ENCODE assay signal across 15 cellular contexts in the genomic region with DNA sequence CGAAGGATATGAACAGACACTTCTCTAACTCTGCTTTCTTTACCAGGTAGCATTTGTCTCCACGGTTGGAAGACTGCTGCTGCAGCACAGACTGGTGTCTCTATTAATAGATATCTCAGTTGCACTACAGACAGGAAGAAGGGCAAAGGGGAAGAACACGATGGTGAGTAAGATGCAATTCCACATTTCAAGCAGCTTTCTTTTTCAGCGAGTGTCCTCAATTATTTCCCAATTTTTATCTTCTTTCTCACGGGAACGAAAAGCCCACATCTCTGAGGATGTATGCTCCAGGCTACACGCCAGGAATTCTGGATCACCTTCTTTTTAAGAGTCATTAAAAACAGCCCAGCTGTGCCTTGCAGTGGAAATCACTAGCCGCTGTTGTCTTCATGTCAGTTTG.
DNase-seq lines count a peak whose midpoint lies in the region; ATAC-seq and TF ChIP-seq lines count a peak whose summit lies in the region.
"Had no signal": no experiment of that assay in that cellular context is flagged by ENCODE, and none has a peak within 500 bp of the region (broad histone marks: within the 10 kb centered on the region; RNA-seq: fewer than 3 reads in every experiment).

No MANE protein-coding gene starts in this region.

- no peak for ATAC-seq in HG02870 (IDR thresholded peaks at IDR 0.05; ENCODE audit: unreplicated experiment)
- ATAC-seq: Panc1 had no signal

- no peak overlapping the region for H4K12ac ChIP-seq in trophoblast cell (ENCODE audit: low read depth, low read length)

- peaks cover 5% of the 10 kb centered on the region for H3K9me3 Mint-ChIP-seq in activated T-helper 2 cell treated with anti-CD3 and anti-CD28 coated beads, Interferon-gamma antibody, Interleukin-2, Interleukin-4, amounts not matched to agents 10 μg/mL and 5 μg/mL and 100 μg/mL, durations not matched to agents 14 hours and 24 hours and 36 hours

- no peak overlapping the region for H3K9ac ChIP-seq in trophoblast cell (ENCODE audit: low read length)

- H3K27me3 Mint-ChIP-seq in activated T-helper 2 cell treated with anti-CD3 and anti-CD28 coated beads, Interferon-gamma antibody, Interleukin-2, Interleukin-4, amounts not matched to agents 10 μg/mL and 5 μg/mL and 100 μg/mL, durations not matched to agents 14 hours and 24 hours and 36 hours (ENCODE audit: low read depth) = no peaks in the 10 kb centered on the region

- no peak overlapping the region for H3K4me2 ChIP-seq in trophoblast cell (ENCODE audit: low read length)

- no peak overlapping the region for H2AFZ ChIP-seq in trophoblast cell (ENCODE audit: insufficient read depth, low read length, poor library complexity)

- no peak overlapping the region for H3K4me3 ChIP-seq in choroid plexus epithelial cell (ENCODE audit: low read depth, low read length)
- H3K4me3 ChIP-seq in trophoblast cell (ENCODE audit: low read depth, low read length) = no peak overlapping the region

- H2BK5ac ChIP-seq in trophoblast cell (ENCODE audit: low read depth, low read length, poor library complexity) = no peak overlapping the region

- H3K4ac ChIP-seq in trophoblast cell (ENCODE audit: low read depth, low read length) = no peak overlapping the region

- H3K14ac ChIP-seq in trophoblast cell (ENCODE audit: low read length) = no peak overlapping the region

- peak; percentile 40 for DNase-seq in GM03348 (ENCODE audit: low spot score)
- peak; percentile 21 to 56 for DNase-seq in NOMO-1 (lab: John Stamatoyannopoulos, UW; ENCODE audit: unreplicated experiment in 2 of 2)
- peak; percentile 92 for DNase-seq in choroid plexus epithelial cell (ENCODE audit: low read depth)
- DNase-seq in trophoblast cell = peak; percentile 85 to 97
- no peak for DNase-seq in HPDE6-E6E7 (ENCODE audit: extremely low spot score)
- DNase-seq in activated T-helper 2 cell treated with anti-CD3 and anti-CD28 coated beads, Interferon-gamma antibody, Interleukin-2, Interleukin-4, amounts not matched to agents 10 μg/mL and 5 μg/mL and 100 μg/mL, durations not matched to agents 14 hours and 24 hours and 36 hours (ENCODE audit: low spot score) = no peak
- DNase-seq in GM19238 (ENCODE audit: insufficient read length, low spot score) = no peak
- DNase-seq: activated effector memory CD4-positive, alpha-beta T cell treated with anti-CD3 and anti-CD28 coated beads, Interleukin-2, amount 50 U/mL, for 16 hours; cerebellar nuclear complex; NCI-H1930; stimulated activated CD4-positive, alpha-beta T cell treated with anti-CD3 and anti-CD28 coated beads, Interleukin-15, amount 100 ng/mL, for 24 hours had no signal

- no peaks in the 10 kb centered on the region for H3K9me3 ChIP-seq in trophoblast cell (ENCODE audit: insufficient read depth, low read depth, low read length)
- H3K9me3 ChIP-seq: neutrophil had no signal

- H3K4me1 Mint-ChIP-seq in activated T-helper 2 cell treated with anti-CD3 and anti-CD28 coated beads, Interferon-gamma antibody, Interleukin-2, Interleukin-4, amounts not matched to agents 10 μg/mL and 5 μg/mL and 100 μg/mL, durations not matched to agents 14 hours and 24 hours and 36 hours (ENCODE audit: low read depth) = no peaks in the 10 kb centered on the region

- H2BK12ac ChIP-seq in trophoblast cell (ENCODE audit: low read length) = no peak overlapping the region

- H3K18ac ChIP-seq in trophoblast cell (ENCODE audit: low read length) = no peak overlapping the region

- WGBS in trophoblast cell (ENCODE audit: extremely low coverage, insufficient coverage, insufficient read length) = no CpG with 5 or more reads among the region's 8 CpGs

- H3K27ac ChIP-seq in trophoblast cell (ENCODE audit: low read depth, low read length) = no peak overlapping the region
- H3K27ac ChIP-seq: neutrophil, VCaP had no signal

- H3K27me3 ChIP-seq in trophoblast cell (ENCODE audit: insufficient read depth, low read length) = no peaks in the 10 kb centered on the region
- H3K27me3 ChIP-seq: neutrophil had no signal

- no peak overlapping the region for H2BK120ac ChIP-seq in trophoblast cell (ENCODE audit: insufficient read depth, low read length, poor library complexity)

- no peaks in the 10 kb centered on the region for H3K4me1 ChIP-seq in trophoblast cell (ENCODE audit: control insufficient read depth in 1 of 2, insufficient read depth in 2 of 2, low read length in 2 of 2)

- intact Hi-C loops in activated T-helper 2 cell treated with anti-CD3 and anti-CD28 coated beads, Interferon-gamma antibody, Interleukin-2, Interleukin-4, amounts not matched to agents 10 μg/mL and 5 μg/mL and 100 μg/mL, durations not matched to agents 14 hours and 24 hours and 36 hours (cut with micrococcal nuclease) = no loop called here

- H2AK5ac ChIP-seq in trophoblast cell (ENCODE audit: low read length) = no peak overlapping the region

- no peak overlapping the region for H3K23ac ChIP-seq in trophoblast cell (ENCODE audit: low read length)

- no peak overlapping the region for H3K4me3 Mint-ChIP-seq in activated T-helper 2 cell treated with anti-CD3 and anti-CD28 coated beads, Interferon-gamma antibody, Interleukin-2, Interleukin-4, amounts not matched to agents 10 μg/mL and 5 μg/mL and 100 μg/mL, durations not matched to agents 14 hours and 24 hours and 36 hours (ENCODE audit: low read depth)

- no peak overlapping the region for H3K27ac Mint-ChIP-seq in activated T-helper 2 cell treated with anti-CD3 and anti-CD28 coated beads, Interferon-gamma antibody, Interleukin-2, Interleukin-4, amounts not matched to agents 10 μg/mL and 5 μg/mL and 100 μg/mL, durations not matched to agents 14 hours and 24 hours and 36 hours

- no peak for TF ChIP-seq CTCF in choroid plexus epithelial cell (conservative IDR thresholded peaks at IDR 0.05; ENCODE audit: low read depth, low read length)

- H4K8ac ChIP-seq in trophoblast cell (ENCODE audit: low read depth, low read length) = no peak overlapping the region

- no peaks in the 10 kb centered on the region for H3K36me3 ChIP-seq in trophoblast cell (ENCODE audit: control insufficient read depth in 1 of 2, insufficient read depth in 2 of 2, low read length in 2 of 2)
- H3K36me3 ChIP-seq: neutrophil had no signal

- H3K36me3 Mint-ChIP-seq in activated T-helper 2 cell treated with anti-CD3 and anti-CD28 coated beads, Interferon-gamma antibody, Interleukin-2, Interleukin-4, amounts not matched to agents 10 μg/mL and 5 μg/mL and 100 μg/mL, durations not matched to agents 14 hours and 24 hours and 36 hours (ENCODE audit: low read depth) = no peaks in the 10 kb centered on the region

- H4K91ac ChIP-seq in trophoblast cell (ENCODE audit: low read depth, low read length) = no peak overlapping the region

- no peaks in the 10 kb centered on the region for H3K79me2 ChIP-seq in trophoblast cell (ENCODE audit: control insufficient read depth, insufficient read depth, low read length, poor library complexity)

- H3K79me1 ChIP-seq in trophoblast cell (ENCODE audit: low read length) = no peaks in the 10 kb centered on the region

Comparison
In these comparisons a context has a peak if more than half of its experiments do, and no peak if none do; other contexts are left out.
1. DNase-seq: peak in GM03348 (single experiment), NOMO-1 (2 of 2), choroid plexus epithelial cell (single experiment) and trophoblast cell (2 of 2); none in HPDE6-E6E7 (single experiment), activated T-helper 2 cell treated with anti-CD3 and anti-CD28 coated beads, Interferon-gamma antibody, Interleukin-2, Interleukin-4, amounts not matched to agents 10 μg/mL and 5 μg/mL and 100 μg/mL, durations not matched to agents 14 hours and 24 hours and 36 hours (single experiment) and GM19238 (single experiment).